Comparison of ENCODE assay signal across 8 cellular contexts in genomic region chr3:40584625-40585189, GRCh38.
DNase-seq lines count a peak whose midpoint lies in the region; ATAC-seq and TF ChIP-seq lines count a peak whose summit lies in the region.

No MANE protein-coding gene starts in this region.

- H3K9me3 Mint-ChIP-seq in effector memory CD8-positive, alpha-beta T cell, result no peaks in the 10 kb centered on the region

- ATAC-seq in HG03060 (IDR thresholded peaks at IDR 0.05; ENCODE audit: low read depth, unreplicated experiment) (peak; percentile 36), HG02623 (IDR thresholded peaks at IDR 0.05; ENCODE audit: unreplicated experiment) (no peak)
- peak; percentile 69 for ATAC-seq in effector memory CD8-positive, alpha-beta T cell (replicated peaks)

- no peak overlapping the region for H3K27ac Mint-ChIP-seq in effector memory CD8-positive, alpha-beta T cell

- peak; percentile 73 to 75 for DNase-seq in NOMO-1 (lab: John Stamatoyannopoulos, UW; ENCODE audit: unreplicated experiment in 2 of 2)
- peak; percentile 25 to 31 for DNase-seq in activated CD8-positive, alpha-beta memory T cell treated with anti-CD3 and anti-CD28 coated beads for 4 hours (ENCODE audit: low read depth in 2 of 2)
- peak; percentile 60 to 69 (median 66) for DNase-seq in effector memory CD8-positive, alpha-beta T cell
- peak; percentile 93 for DNase-seq in medulla oblongata (ENCODE audit: extremely low spot score)
- peak; percentile 19 for DNase-seq in stimulated activated CD8-positive, alpha-beta memory T cell treated with anti-CD3 and anti-CD28 coated beads, Interleukin-12 subunit alpha, Interleukin-12 subunit beta, amount 100 ng/mL, for 24 hours (ENCODE audit: extremely low read depth)

- peaks cover 0 to 7% of the 10 kb centered on the region in 2 donors for H3K4me1 Mint-ChIP-seq in effector memory CD8-positive, alpha-beta T cell (ENCODE audit: low read depth in 2 of 2)

- H3K27me3 Mint-ChIP-seq in effector memory CD8-positive, alpha-beta T cell, result peaks cover 3 to 33% of the 10 kb centered on the region in 2 donors

- TF ChIP-seq CTCF in GM12874 (IDR thresholded peaks at IDR 0.05; ENCODE audit: insufficient read depth, low read depth, low read length), result peak; percentile 97

- H3K4me3 Mint-ChIP-seq in effector memory CD8-positive, alpha-beta T cell, result no peak overlapping the region

- H3K36me3 Mint-ChIP-seq in effector memory CD8-positive, alpha-beta T cell (ENCODE audit: insufficient read depth), result no peaks in the 10 kb centered on the region

Comparison
In these comparisons a context has a peak if more than half of its experiments do, and no peak if none do; other contexts are left out.
1. DNase-seq: peak in every context shown above with its lines; median percentile 93 in medulla oblongata; 74 in NOMO-1; 66 in effector memory CD8-positive, alpha-beta T cell; 28 in activated CD8-positive, alpha-beta memory T cell treated with anti-CD3 and anti-CD28 coated beads for 4 hours; 19 in stimulated activated CD8-positive, alpha-beta memory T cell treated with anti-CD3 and anti-CD28 coated beads, Interleukin-12 subunit alpha, Interleukin-12 subunit beta, amount 100 ng/mL, for 24 hours.